Comparison of ENCODE assay signal across 17 cellular contexts in the genomic region with DNA sequence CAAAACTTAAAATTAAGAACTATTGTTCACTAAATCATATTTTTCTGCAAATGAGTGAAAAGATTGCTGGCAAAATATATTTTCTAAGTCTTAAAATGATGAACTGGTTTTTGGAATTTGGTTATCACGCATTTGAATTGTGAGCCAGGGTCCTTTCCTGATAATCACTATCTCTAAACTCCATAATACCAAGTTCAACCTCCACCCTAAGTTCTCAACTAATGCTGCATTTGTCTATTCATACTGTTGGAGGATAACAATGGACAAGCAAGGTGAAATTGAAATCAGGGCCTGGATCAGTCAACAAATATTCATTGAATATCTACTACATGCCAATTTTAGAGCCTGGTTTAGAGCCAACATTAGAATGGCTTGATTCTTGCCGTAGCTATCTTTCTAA. TPM values are rescaled to one million over a fixed set of nuclear protein-coding genes. Genes with fewer than 3 reads are reported as not detected.
A peak's percentile ranks its signal among the peaks of the same experiment; 100 is the strongest.
DNase-seq lines count a peak whose midpoint lies in the region; ATAC-seq and TF ChIP-seq lines count a peak whose summit lies in the region.
"Had no signal": no experiment of that assay in that cellular context is flagged by ENCODE, and none has a peak within 500 bp of the region (broad histone marks: within the 10 kb centered on the region; RNA-seq: fewer than 3 reads in every experiment).

No MANE protein-coding gene starts in this region.

- H3K27me3 ChIP-seq in mammary epithelial cell (ENCODE audit: insufficient read depth, low read length) (no peaks in the 10 kb centered on the region), Karpas-422 (ENCODE audit: low read length) (no peaks in the 10 kb centered on the region)
- H3K27me3 ChIP-seq: BLaER1 treated with 17β-estradiol and CSF1 and Interleukin-3, amounts not matched to agents 10 nM and 100 nM had no signal

- CTCF ChIA-PET in mammary epithelial cell (lab: Charles Lee; ENCODE audit: low non-redundant PET) (no interaction called here), MCF 10A (lab: Yijun Ruan, JAX) (interaction anchor here (0.7 to 1.8 kb wide), 3 partner anchors 13 to 228 kb away, joined by 3 to 5 read pairs (median 3); no protein-coding TSS in a partner anchor)

- intact Hi-C loops in mammary epithelial cell (cut with micrococcal nuclease), result no loop called here
- intact Hi-C loops in MCF 10A (cut with micrococcal nuclease), result loop anchor here (10.0 kb wide), 2 partner anchors 93 to 133 kb away; a partner anchor contains a TSS

- peaks cover 13% of the 10 kb centered on the region for H3K4me1 ChIP-seq in mammary epithelial cell (ENCODE audit: insufficient read depth, low read length)
- H3K4me1 ChIP-seq in Karpas-422 (ENCODE audit: low read length), result peaks cover 27% of the 10 kb centered on the region

- no peaks in the 10 kb centered on the region for H3K9me3 Mint-ChIP-seq in MCF 10A (ENCODE audit: unreplicated experiment)
- H3K9me3 Mint-ChIP-seq in activated T-helper 17 cell treated with anti-CD3 and anti-CD28 coated beads, Interleukin-2, amount 50 U/mL, for 72 hours, result no peaks in the 10 kb centered on the region

- ATAC-seq in GM19463 (IDR thresholded peaks at IDR 0.05; ENCODE audit: unreplicated experiment), result no peak
- no peak for ATAC-seq in activated T-helper 17 cell treated with anti-CD3 and anti-CD28 coated beads, Interleukin-2, amount 50 U/mL, for 72 hours (replicated peaks)

- H3K36me3 ChIP-seq in mammary epithelial cell (ENCODE audit: insufficient read depth, low read length), result no peaks in the 10 kb centered on the region
- no peaks in the 10 kb centered on the region for H3K36me3 ChIP-seq in Karpas-422 (ENCODE audit: insufficient read depth, low read length)
- H3K36me3 ChIP-seq: BLaER1 treated with 17β-estradiol and CSF1 and Interleukin-3, amounts not matched to agents 10 nM and 100 nM had no signal

- POLR2A ChIA-PET in MCF 10A (lab: Yijun Ruan, JAX), result interaction anchor here (1.0 to 1.8 kb wide), 5 partner anchors 8 to 80 kb away, joined by 4 to 9 read pairs (median 5); a partner anchor contains a TSS

- dilution Hi-C loops in mammary epithelial cell (cut with HindIII; ENCODE audit: low sequenced_read_pairs), result no loop called here

- no peak overlapping the region for H3K4me3 Mint-ChIP-seq in MCF 10A (ENCODE audit: unreplicated experiment)
- no peak overlapping the region for H3K4me3 Mint-ChIP-seq in activated T-helper 17 cell treated with anti-CD3 and anti-CD28 coated beads, Interleukin-2, amount 50 U/mL, for 72 hours
- H3K4me3 Mint-ChIP-seq: B cell, H9 had no signal

- DNase-seq in mammary epithelial cell (no peak), MCF 10A (ENCODE audit: unreplicated experiment) (no peak), Karpas-422 (no peak), epithelial cell of prostate (ENCODE audit: low read depth, low spot score) (no peak), dermis blood vessel endothelial cell (no peak)
- DNase-seq in stimulated activated CD4-positive, alpha-beta T cell treated with anti-CD3 and anti-CD28 coated beads, Interleukin-4, amount 100 ng/mL, for 1 hour, result no peak
- DNase-seq: 8988T; CD8-positive, alpha-beta memory T cell; COR-L47; DMS 273 treated with DMSO at 0.1 percent for 48 hours; DMS53; DND-41; H9 had no signal

- no peak overlapping the region for H3K27ac Mint-ChIP-seq in MCF 10A (ENCODE audit: low read depth, unreplicated experiment)
- H3K27ac Mint-ChIP-seq in activated T-helper 17 cell treated with anti-CD3 and anti-CD28 coated beads, Interleukin-2, amount 50 U/mL, for 72 hours, result no peak overlapping the region
- H3K27ac Mint-ChIP-seq: B cell; CD8-positive, alpha-beta memory T cell; H9 had no signal

- no peak overlapping the region for H3K4me2 ChIP-seq in mammary epithelial cell (ENCODE audit: insufficient read depth, low read depth, low read length)
- no peak overlapping the region for H3K4me2 ChIP-seq in Karpas-422 (ENCODE audit: low read depth, low read length, poor library complexity, severe bottlenecking)

- peaks cover 6% of the 10 kb centered on the region for H3K36me3 Mint-ChIP-seq in MCF 10A (ENCODE audit: insufficient read depth, unreplicated experiment)
- peaks cover 8% of the 10 kb centered on the region for H3K36me3 Mint-ChIP-seq in activated T-helper 17 cell treated with anti-CD3 and anti-CD28 coated beads, Interleukin-2, amount 50 U/mL, for 72 hours (ENCODE audit: low read depth)

- in situ Hi-C loops in mammary epithelial cell (cut with MboI; ENCODE audit: low sequenced_read_pairs in 2 of 2), result no loop called here

- TF ChIP-seq CTCF in mammary epithelial cell (conservative IDR thresholded peaks at IDR 0.05 in 1 of 2, IDR thresholded peaks at IDR 0.05 in 1 of 2; ENCODE audit: extremely low read depth in 1 of 2, insufficient read depth in 1 of 2, low read depth in 1 of 2, low read length in 2 of 2) (no peak), MCF 10A (IDR thresholded peaks at IDR 0.05; ENCODE audit: unreplicated experiment) (no peak)

- WGBS in mammary epithelial cell (ENCODE audit: low coverage, missing lambda C conversion rate), result 58% methylated on average over 2 of the region's 2 CpGs

- no peaks in the 10 kb centered on the region for H3K4me1 Mint-ChIP-seq in MCF 10A (ENCODE audit: insufficient read depth, unreplicated experiment)
- H3K4me1 Mint-ChIP-seq in activated T-helper 17 cell treated with anti-CD3 and anti-CD28 coated beads, Interleukin-2, amount 50 U/mL, for 72 hours, result no peaks in the 10 kb centered on the region
- H3K4me1 Mint-ChIP-seq: H9 had no signal

- BruUV-seq in mammary epithelial cell (replicated peaks; lab: Mats Ljungman, UMichigan) (no TSS peak), MCF 10A (replicated peaks; lab: Mats Ljungman, UMichigan) (no TSS peak)

- no peaks in the 10 kb centered on the region for H3K27me3 Mint-ChIP-seq in MCF 10A (ENCODE audit: insufficient read depth, unreplicated experiment)
- H3K27me3 Mint-ChIP-seq in activated T-helper 17 cell treated with anti-CD3 and anti-CD28 coated beads, Interleukin-2, amount 50 U/mL, for 72 hours, result no peaks in the 10 kb centered on the region
- H3K27me3 Mint-ChIP-seq: B cell had no signal

- H2AFZ ChIP-seq in mammary epithelial cell (ENCODE audit: low read depth, low read length) (peak overlapping the region; percentile 13), Karpas-422 (ENCODE audit: low read length) (peak overlapping the region; percentile 1; the same call in 1 of the 2 replicates)

- H3K79me2 ChIP-seq in mammary epithelial cell (ENCODE audit: insufficient read depth, low read length) (peaks cover 3% of the 10 kb centered on the region), Karpas-422 (ENCODE audit: low read length) (peaks cover 3% of the 10 kb centered on the region)

- H3K9me2 ChIP-seq in Karpas-422 (replicated peaks; ENCODE audit: insufficient read depth, low read length), result no peaks in the 10 kb centered on the region

- H3K9ac ChIP-seq in mammary epithelial cell (ENCODE audit: insufficient read depth, low read length) (no peak overlapping the region), Karpas-422 (ENCODE audit: low read length) (no peak overlapping the region)
- H3K9ac ChIP-seq: BLaER1 treated with 17β-estradiol and CSF1 and Interleukin-3, amounts not matched to agents 10 nM and 100 nM had no signal

- H3K9me3 ChIP-seq in mammary epithelial cell (replicated peaks; ENCODE audit: insufficient read depth, low read length) (no peaks in the 10 kb centered on the region), Karpas-422 (ENCODE audit: low read length) (no peaks in the 10 kb centered on the region)
- H3K9me3 ChIP-seq: BLaER1 treated with 17β-estradiol and CSF1 and Interleukin-3, amounts not matched to agents 10 nM and 100 nM had no signal

- H3K4me3 ChIP-seq in mammary epithelial cell (replicated peaks in 1 of 3; ENCODE audit: insufficient read depth in 1 of 3, low read depth in 2 of 3, low read length in 3 of 3), result no peak overlapping the region
- no peak overlapping the region for H3K4me3 ChIP-seq in Karpas-422 (ENCODE audit: low read length)
- H3K4me3 ChIP-seq: BLaER1 treated with 17β-estradiol and CSF1 and Interleukin-3, amounts not matched to agents 10 nM and 100 nM had no signal

- no peak overlapping the region for H3K27ac ChIP-seq in mammary epithelial cell (ENCODE audit: insufficient read depth, low read depth, low read length)
- H3K27ac ChIP-seq in Karpas-422 (ENCODE audit: low read length), result no peak overlapping the region
- H3K27ac ChIP-seq in epithelial cell of prostate, result peak overlapping the region; percentile 38
- H3K27ac ChIP-seq: BLaER1 treated with 17β-estradiol and CSF1 and Interleukin-3, amounts not matched to agents 10 nM and 100 nM had no signal

- no peaks in the 10 kb centered on the region for H4K20me1 ChIP-seq in mammary epithelial cell (ENCODE audit: insufficient read depth, low read length)
- no peaks in the 10 kb centered on the region for H4K20me1 ChIP-seq in Karpas-422 (ENCODE audit: insufficient read depth, low read depth, low read length)

RNA-seq across cellular contexts. Expression of a gene that starts 4.7 kb away (rescaled TPM):
- total RNA-seq in mammary epithelial cell, result 10 to 100 TPM; 36.3 to 42.9 TPM
- polyA plus RNA-seq in mammary epithelial cell, result 16.4 TPM
- polyA minus RNA-seq in mammary epithelial cell, result 12.3 TPM
- total RNA-seq in MCF 10A (2022), result 57.5 and 61.4 TPM in 2 replicates
- total RNA-seq in Karpas-422 (2014; rRNA removed; shearing (Covaris generic); ENCODE audit: low replicate concordance), result 102 and 165 TPM in 2 replicates
- 10 to 100 TPM; 50.1 to 84.8 TPM for total RNA-seq in activated T-helper 17 cell treated with anti-CD3 and anti-CD28 coated beads, Interleukin-2, amount 50 U/mL, for 72 hours
- total RNA-seq in dermis blood vessel endothelial cell, result 43.7 and 44.4 TPM in 2 replicates

RNA-seq across cellular contexts. Expression of a gene that starts 41.3 kb away (rescaled TPM):
- total RNA-seq in mammary epithelial cell, result 10 to 100 TPM in 1 of 2 donors, 1 to 10 TPM in 1; 9.6 to 11.5 TPM
- polyA plus RNA-seq in mammary epithelial cell, result 3.6 TPM
- 1.8 TPM for polyA minus RNA-seq in mammary epithelial cell
- total RNA-seq in MCF 10A (2022), result 8.6 and 13.5 TPM in 2 replicates
- total RNA-seq in Karpas-422 (2014; rRNA removed; shearing (Covaris generic); ENCODE audit: low replicate concordance), result 9.0 and 16.6 TPM in 2 replicates
- total RNA-seq in activated T-helper 17 cell treated with anti-CD3 and anti-CD28 coated beads, Interleukin-2, amount 50 U/mL, for 72 hours, result 1 to 10 TPM; 2.2 to 2.3 TPM
- 2.3 and 3.9 TPM in 2 replicates for total RNA-seq in dermis blood vessel endothelial cell
